ENCODE assay signal across 1 cellular context in the genomic region with DNA sequence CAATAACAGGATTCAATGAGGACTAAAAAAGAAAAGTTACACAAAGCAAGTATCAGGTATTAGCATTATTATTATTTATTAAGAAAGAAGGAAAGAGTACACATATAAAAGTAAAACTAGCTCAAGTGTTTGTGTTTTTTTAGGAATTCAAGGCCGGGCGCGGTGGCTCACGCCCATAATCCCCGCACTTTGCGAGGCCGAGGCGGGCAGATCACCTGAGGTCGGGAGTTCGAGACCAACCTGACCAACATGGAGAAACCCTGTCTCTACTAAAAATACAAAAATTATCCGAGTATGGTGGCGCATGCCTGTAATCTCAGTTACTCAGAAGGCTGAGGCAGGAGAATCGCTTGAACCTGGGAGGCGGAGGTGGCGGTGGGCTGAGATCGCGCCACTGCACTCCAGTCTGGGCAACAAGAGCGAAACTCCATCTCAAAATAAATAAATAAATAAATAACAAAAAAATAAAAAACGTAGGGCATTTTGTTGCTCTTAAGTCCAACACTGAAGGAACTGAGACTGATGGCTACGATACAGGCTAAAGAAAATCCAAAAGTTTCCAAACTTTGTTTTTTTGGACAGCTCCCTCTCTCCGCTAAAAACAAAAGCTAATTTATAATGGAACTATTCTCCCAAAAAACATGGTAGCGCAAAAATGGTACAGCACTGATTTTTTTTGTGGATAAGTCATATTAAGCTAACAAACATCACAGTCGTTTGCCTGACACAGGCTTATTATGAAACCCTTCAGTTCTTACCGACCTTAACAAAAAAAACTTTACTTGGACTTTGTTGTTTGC.
TF ChIP-seq lines count a peak whose summit lies in the region.

No MANE protein-coding gene starts in this region.

TF ChIP-seq in H1, 55 proteins besides CTCF, POLR2A, EP300 and RAD21:
- no peak for TF ChIP-seq CREB1 (IDR thresholded peaks at IDR 0.05)
- TF ChIP-seq MAFK (IDR thresholded peaks at IDR 0.05; ENCODE audit: low read depth, low read length), result no peak
- no peak for TF ChIP-seq KDM4A (IDR thresholded peaks at IDR 0.05; ENCODE audit: low read depth, low read length, severe bottlenecking)
- no peak for TF ChIP-seq CHD1 (IDR thresholded peaks at IDR 0.05; ENCODE audit: low read depth, low read length)
- no peak for TF ChIP-seq SP4 (IDR thresholded peaks at IDR 0.05; ENCODE audit: low read length)
- no peak for TF ChIP-seq CHD2 (IDR thresholded peaks at IDR 0.05; ENCODE audit: low read length)
- no peak for TF ChIP-seq NANOG (IDR thresholded peaks at IDR 0.05; ENCODE audit: insufficient read depth, low read depth, low read length, poor library complexity, severe bottlenecking)
- no peak for TF ChIP-seq TCF12 (IDR thresholded peaks at IDR 0.05; ENCODE audit: low read depth, low read length)
- no peak for TF ChIP-seq CBX5 (IDR thresholded peaks at IDR 0.05; ENCODE audit: low read depth, low read length)
- TF ChIP-seq SUZ12 (IDR thresholded peaks at IDR 0.05; ENCODE audit: low read length), result no peak
- no peak for TF ChIP-seq FOSL1 (IDR thresholded peaks at IDR 0.05; ENCODE audit: insufficient read depth, low read depth, low read length)
- TF ChIP-seq SAP30 (IDR thresholded peaks at IDR 0.05; ENCODE audit: insufficient read depth, insufficient replicate concordance, low read length), result no peak
- no peak for TF ChIP-seq POLR2AphosphoS5 (IDR thresholded peaks at IDR 0.05; ENCODE audit: low read depth, low read length)
- TF ChIP-seq JUND (IDR thresholded peaks at IDR 0.05; ENCODE audit: low read length), result no peak
- no peak for TF ChIP-seq GABPA (IDR thresholded peaks at IDR 0.05; ENCODE audit: borderline replicate concordance, insufficient read depth, low read length)
- TF ChIP-seq JUN (IDR thresholded peaks at IDR 0.05; ENCODE audit: low read depth, low read length), result no peak
- TF ChIP-seq SP2 (IDR thresholded peaks at IDR 0.05; ENCODE audit: low read length), result no peak
- TF ChIP-seq SIX5 (IDR thresholded peaks at IDR 0.05; ENCODE audit: low read depth, low read length), result no peak
TF ChIP-seq in H1: peak in this region for 0.
